ENCODE assay signal across 24 cellular contexts in the genomic region with DNA sequence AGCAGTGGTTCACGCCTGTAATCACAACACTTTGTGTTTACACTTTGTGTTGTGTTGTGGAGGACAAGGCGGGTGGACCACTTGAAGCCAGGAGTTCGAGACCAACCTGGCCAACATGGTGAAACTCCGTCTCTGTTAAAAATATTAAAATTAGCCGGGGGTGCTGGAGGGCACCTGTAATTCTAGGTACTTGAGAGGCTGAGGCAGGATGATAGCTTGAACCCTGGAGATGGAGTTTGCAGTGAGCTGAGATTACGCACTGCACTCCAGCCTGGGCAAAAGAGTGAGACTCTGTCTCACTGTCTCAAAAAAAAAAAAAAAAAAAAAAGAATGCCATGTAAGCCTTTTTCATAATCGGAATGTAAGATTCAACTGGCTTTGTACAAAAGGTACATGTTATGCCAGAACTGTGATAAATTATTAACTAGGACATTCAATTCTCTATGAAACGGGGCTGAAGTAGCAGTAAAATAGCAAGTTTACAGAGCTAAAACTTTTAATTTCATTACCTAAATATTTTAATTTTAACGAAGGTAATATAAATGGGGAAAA. TPM values are rescaled to one million over a fixed set of nuclear protein-coding genes. Genes with fewer than 3 reads are reported as not detected.
DNase-seq lines count a peak whose midpoint lies in the region; ATAC-seq and TF ChIP-seq lines count a peak whose summit lies in the region.
"Had no signal": no experiment of that assay in that cellular context is flagged by ENCODE, and none has a peak within 500 bp of the region (broad histone marks: within the 10 kb centered on the region; RNA-seq: fewer than 3 reads in every experiment).

No MANE protein-coding gene starts in this region.

- no peak overlapping the region for H3K4me3 Mint-ChIP-seq in memory B cell
- H3K4me3 Mint-ChIP-seq: activated CD4-positive, alpha-beta T cell treated with anti-CD3 and anti-CD28 coated beads, Interleukin-2, amount 10 ng/mL, durations not matched to agents 7 days and 5 days; CD4-positive, CD25-positive, alpha-beta regulatory T cell had no signal

- no peaks in the 10 kb centered on the region for H3K27me3 Mint-ChIP-seq in memory B cell
- H3K27me3 Mint-ChIP-seq: activated CD4-positive, alpha-beta T cell treated with anti-CD3 and anti-CD28 coated beads, Interleukin-2, amount 10 ng/mL, durations not matched to agents 7 days and 5 days; CD4-positive, CD25-positive, alpha-beta regulatory T cell had no signal

- H3K4me1 Mint-ChIP-seq in memory B cell = peaks cover 12% of the 10 kb centered on the region
- H3K4me1 Mint-ChIP-seq: activated CD4-positive, alpha-beta T cell treated with anti-CD3 and anti-CD28 coated beads, Interleukin-2, amount 10 ng/mL, durations not matched to agents 7 days and 5 days had no signal

- peak overlapping the region; percentile 24 for H3K27ac Mint-ChIP-seq in memory B cell
- H3K27ac Mint-ChIP-seq: activated CD4-positive, alpha-beta T cell treated with anti-CD3 and anti-CD28 coated beads, Interleukin-2, amount 10 ng/mL, durations not matched to agents 7 days and 5 days had no signal

- H3F3A ChIP-seq in PC-3 (ENCODE audit: low read length, unreplicated experiment) = peaks cover 4% of the 10 kb centered on the region

- TF ChIP-seq CTCF in PC-3 (conservative IDR thresholded peaks at IDR 0.05; ENCODE audit: low read depth, low read length) = no peak
- no peak for TF ChIP-seq CTCF in vagina (IDR thresholded peaks at IDR 0.05)

- no TSS peak for BruUV-seq in PC-3 (replicated peaks; lab: Mats Ljungman, UMichigan)

- peaks cover 16% of the 10 kb centered on the region for H3K36me3 Mint-ChIP-seq in memory B cell

- in situ Hi-C loops in ACHN (cut with HindIII; ENCODE audit: low pct_ligation_motif_present, low pct_unique_long_range_greater_than_20kb, low sequenced_read_pairs) = no loop called here

- TF ChIP-seq POLR2A in vagina (IDR thresholded peaks at IDR 0.05) = no peak

- H3K4me1 ChIP-seq in PC-3 (ENCODE audit: insufficient read depth, low read length) (peaks cover 25% of the 10 kb centered on the region), vagina (no peaks in the 10 kb centered on the region)
- H3K4me1 ChIP-seq: esophagus muscularis mucosa, uterus had no signal

- H2AFZ ChIP-seq in PC-3 (ENCODE audit: low read length) = no peak overlapping the region
- H2AFZ ChIP-seq: GM23248 had no signal

- H3K4me3 ChIP-seq in PC-3 (ENCODE audit: low read length) (no peak overlapping the region), vagina (no peak overlapping the region)
- H3K4me3 ChIP-seq: esophagus muscularis mucosa, GM23248, lung, uterus had no signal

- H3K9me3 Mint-ChIP-seq in memory B cell = no peaks in the 10 kb centered on the region
- H3K9me3 Mint-ChIP-seq: activated CD4-positive, alpha-beta T cell treated with anti-CD3 and anti-CD28 coated beads, Interleukin-2, amount 10 ng/mL, durations not matched to agents 7 days and 5 days; CD4-positive, CD25-positive, alpha-beta regulatory T cell had no signal

- no peak for ATAC-seq in PC-3
- ATAC-seq in memory B cell (ENCODE audit: low read depth) = no peak
- no peak for ATAC-seq in HG02884 (IDR thresholded peaks at IDR 0.05; ENCODE audit: unreplicated experiment)
- ATAC-seq: SK-N-SH treated with all-trans-retinoic acid at 6 μM for 48 hours had no signal

- no peaks in the 10 kb centered on the region for H3K9me3 ChIP-seq in PC-3 (ENCODE audit: low read length)
- no peaks in the 10 kb centered on the region for H3K9me3 ChIP-seq in vagina
- H3K9me3 ChIP-seq: esophagus muscularis mucosa, uterus had no signal

- no peaks in the 10 kb centered on the region for H3K79me2 ChIP-seq in PC-3 (ENCODE audit: low read length)

- no peaks in the 10 kb centered on the region for H4K20me1 ChIP-seq in PC-3 (ENCODE audit: low read length)

- CTCF ChIA-PET in PC-3 (lab: Charles Lee) = no interaction called here

- intact Hi-C loops in PC-3 (cut with micrococcal nuclease) (loop anchor here (5.0 kb wide), 1 partner anchor 68 kb away; a partner anchor contains a TSS), vagina (cut with DNase I) (loop anchor here (5.0 kb wide), 1 partner anchor 177 kb away; no protein-coding TSS in a partner anchor)

- DNase-seq in ACHN (peak; percentile 79), PC-3 (no peak), glomerular visceral epithelial cell (ENCODE audit: extremely low spot score) (peak; percentile 31), memory B cell (ENCODE audit: low spot score in 2 of 2) (no peak), vagina (ENCODE audit: extremely low spot score in 2 of 2) (no peak), RKO (ENCODE audit: low spot score) (no peak)
- no peak for DNase-seq in effector CD8-positive, alpha-beta T cell (lab: John Stamatoyannopoulos, UW)
- DNase-seq: activated CD4-positive, alpha-beta T cell treated with anti-CD3 and anti-CD28 coated beads, Interleukin-2, amount 10 ng/mL, durations not matched to agents 7 days and 5 days; activated naive CD4-positive, alpha-beta T cell; activated T-cell treated with anti-CD3 and anti-CD28 coated beads for 4 hours; brain microvascular endothelial cell; CD4-positive, CD25-positive, alpha-beta regulatory T cell; effector memory CD4-positive, alpha-beta T cell; foreskin melanocyte; GM23248; NCI-H1105 treated with DMSO at 0.1 percent for 48 hours; stimulated activated CD4-positive, alpha-beta T cell treated with anti-CD3 and anti-CD28 coated beads, Interleukin-4, amount 100 ng/mL, for 1 hour; stimulated activated naive CD4-positive, alpha-beta T cell; uterus; WERI-Rb-1 had no signal

- POLR2A ChIA-PET in PC-3 (lab: Charles Lee; ENCODE audit: unreplicated experiment) = interaction anchor here (0.7 kb wide), 1 partner anchor 94 kb away, joined by 17 read pairs; no protein-coding TSS in a partner anchor

- no peaks in the 10 kb centered on the region for H3K9me2 ChIP-seq in PC-3 (replicated peaks; ENCODE audit: low read length)

- no peak overlapping the region for H3K9ac ChIP-seq in PC-3 (ENCODE audit: low read length)
- H3K9ac ChIP-seq: GM23248 had no signal

- H3K27ac ChIP-seq in PC-3 (ENCODE audit: low read length) = peak overlapping the region; percentile 61
- no peak overlapping the region for H3K27ac ChIP-seq in vagina
- H3K27ac ChIP-seq: brain microvascular endothelial cell, esophagus muscularis mucosa, GM23248, uterus, WERI-Rb-1 had no signal

- H3K4me2 ChIP-seq in PC-3 (ENCODE audit: low read length) = peak overlapping the region; percentile 66; the same call in 1 of the 2 replicates

- H3K27me3 ChIP-seq in PC-3 (ENCODE audit: low read length) (no peaks in the 10 kb centered on the region), vagina (no peaks in the 10 kb centered on the region)
- H3K27me3 ChIP-seq: brain microvascular endothelial cell, esophagus muscularis mucosa, uterus had no signal

- peaks cover 23% of the 10 kb centered on the region for H3K36me3 ChIP-seq in PC-3 (ENCODE audit: low read depth, low read length)
- H3K36me3 ChIP-seq in vagina = peaks cover 0 to 3% of the 10 kb centered on the region in 2 donors
- H3K36me3 ChIP-seq: uterus had no signal

RNA-seq across cellular contexts. Expression of a gene that starts 13.9 kb away (rescaled TPM):
- 5.6 and 8.1 TPM in 2 replicates for total RNA-seq in PC-3 (2014; rRNA removed)
- 8.1 TPM for total RNA-seq in vagina

Comparison
In these comparisons a context has a peak if more than half of its experiments do, and no peak if none do; other contexts are left out.
1. DNase-seq: peak in ACHN (single experiment) and glomerular visceral epithelial cell (single experiment); none in PC-3 (single experiment), memory B cell (0 of 2), vagina (0 of 2), effector CD8-positive, alpha-beta T cell (single experiment) and RKO (single experiment).